In genomic region chr16:87297918-87298631, GRCh38 we compare ENCODE assay signal across 1 cellular context.
TF ChIP-seq lines count a peak whose summit lies in the region.

No MANE protein-coding gene starts in this region.

TF ChIP-seq in GM23338, 12 proteins besides CTCF, POLR2A, EP300 and RAD21 (continued from another document):
- TF ChIP-seq ZNF462 (CRISPR knock-in tag; IDR thresholded peaks at IDR 0.05) = no peak
